Comparison of ENCODE assay signal across 1 cellular context in the genomic region with DNA sequence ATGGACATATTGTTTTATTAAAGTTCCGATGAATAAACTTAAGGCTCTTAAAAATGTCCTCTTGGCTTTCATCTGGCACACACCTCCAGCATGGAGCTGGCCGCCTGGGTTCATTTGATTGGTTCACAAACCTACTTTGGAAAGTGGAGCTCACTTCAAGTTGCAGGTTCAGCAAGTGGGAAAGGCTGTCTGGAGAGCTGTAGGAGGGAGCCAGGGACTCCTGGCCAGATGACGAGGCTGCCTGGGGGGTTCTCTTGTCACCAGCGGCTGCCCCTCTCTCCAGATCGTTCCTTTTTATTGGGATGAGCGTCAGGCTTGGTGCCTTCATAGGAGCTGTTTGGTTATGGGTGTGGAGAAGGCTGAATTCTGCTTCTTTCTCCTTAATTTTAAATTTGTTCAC.
TF ChIP-seq lines count a peak whose summit lies in the region.

No MANE protein-coding gene starts in this region.

TF ChIP-seq in HepG2, 621 proteins besides CTCF, POLR2A, EP300 and RAD21:
- no peak for TF ChIP-seq ZNF382 (CRISPR knock-in tag; IDR thresholded peaks at IDR 0.05; ENCODE audit: borderline replicate concordance)
- TF ChIP-seq, protein P1, sequence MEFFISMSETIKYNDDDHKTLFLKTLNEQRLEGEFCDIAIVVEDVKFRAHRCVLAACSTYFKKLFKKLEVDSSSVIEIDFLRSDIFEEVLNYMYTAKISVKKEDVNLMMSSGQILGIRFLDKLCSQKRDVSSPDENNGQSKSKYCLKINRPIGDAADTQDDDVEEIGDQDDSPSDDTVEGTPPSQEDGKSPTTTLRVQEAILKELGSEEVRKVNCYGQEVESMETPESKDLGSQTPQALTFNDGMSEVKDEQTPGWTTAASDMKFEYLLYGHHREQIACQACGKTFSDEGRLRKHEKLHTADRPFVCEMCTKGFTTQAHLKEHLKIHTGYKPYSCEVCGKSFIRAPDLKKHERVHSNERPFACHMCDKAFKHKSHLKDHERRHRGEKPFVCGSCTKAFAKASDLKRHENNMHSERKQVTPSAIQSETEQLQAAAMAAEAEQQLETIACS (CRISPR knock-in tag; IDR thresholded peaks at IDR 0.05): no peak
- 0 out of 2 replicates have a peak, but pooled peaks have one; percentile 19 for TF ChIP-seq POLR2G (IDR thresholded peaks at IDR 0.05; ENCODE audit: low read depth, low read length)
